16 cellular contexts compared by ENCODE assay signal in the genomic region with DNA sequence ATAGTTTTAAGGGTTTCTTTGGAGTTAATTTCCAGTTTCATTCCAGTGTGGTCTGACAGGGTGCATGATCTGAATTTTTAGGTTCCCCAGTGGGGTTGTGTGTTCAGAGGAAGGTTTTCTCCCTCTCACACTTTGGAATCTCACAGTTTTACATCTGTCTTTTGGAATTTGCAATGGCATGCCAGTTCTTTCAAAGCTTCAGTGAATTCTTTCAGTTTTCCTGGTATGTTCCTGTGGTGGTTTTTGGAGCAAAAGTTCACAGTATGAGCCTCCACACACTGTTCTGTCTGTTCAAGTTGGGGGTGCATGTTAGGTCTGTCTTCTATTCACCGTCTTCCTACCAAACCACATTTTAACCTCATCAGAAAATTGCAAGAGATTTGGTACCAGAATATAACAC.
"Had no signal": no experiment of that assay in that cellular context is flagged by ENCODE, and none has a peak within 500 bp of the region (broad histone marks: within the 10 kb centered on the region; RNA-seq: fewer than 3 reads in every experiment).

No MANE protein-coding gene starts in this region.

- DNase-seq: activated CD4-positive, alpha-beta T cell treated with anti-CD3 and anti-CD28 coated beads for 4 hours; activated CD8-positive, alpha-beta memory T cell treated with anti-CD3 and anti-CD28 coated beads, Interleukin-2, amount 50 U/mL, for 48 hours; activated CD8-positive, alpha-beta T cell treated with anti-CD3 and anti-CD28 coated beads for 36 hours; activated naive CD8-positive, alpha-beta T cell treated with anti-CD3 and anti-CD28 coated beads, Interleukin-2, amount 10 ng/mL, durations not matched to agents 7 days and 5 days; body of pancreas; dermis blood vessel endothelial cell; endodermal cell; foreskin keratinocyte; head of caudate nucleus; retina; T1000; tibial artery had no signal

- ATAC-seq: activated CD8-positive, alpha-beta T cell treated with anti-CD3 and anti-CD28 coated beads for 36 hours; body of pancreas; esophagus mucosa; foreskin keratinocyte; left lobe of liver had no signal

- H3K27ac ChIP-seq: body of pancreas, foreskin keratinocyte, parathyroid adenoma, tibial artery had no signal

- H3K9me3 ChIP-seq: body of pancreas, tibial artery had no signal

- H3K4me3 ChIP-seq: body of pancreas, smooth muscle cell, tibial artery had no signal

- H3K4me1 ChIP-seq: body of pancreas, foreskin keratinocyte, parathyroid adenoma, tibial artery had no signal

- H3K4me2 ChIP-seq: smooth muscle cell had no signal

- H3K9ac ChIP-seq: parathyroid adenoma had no signal

- H3K27me3 ChIP-seq: body of pancreas, foreskin keratinocyte, tibial artery had no signal

- H2AFZ ChIP-seq: parathyroid adenoma had no signal

- H3K79me2 ChIP-seq: parathyroid adenoma had no signal

- H3K36me3 ChIP-seq: tibial artery had no signal
